8 cellular contexts compared by ENCODE assay signal in the genomic region with DNA sequence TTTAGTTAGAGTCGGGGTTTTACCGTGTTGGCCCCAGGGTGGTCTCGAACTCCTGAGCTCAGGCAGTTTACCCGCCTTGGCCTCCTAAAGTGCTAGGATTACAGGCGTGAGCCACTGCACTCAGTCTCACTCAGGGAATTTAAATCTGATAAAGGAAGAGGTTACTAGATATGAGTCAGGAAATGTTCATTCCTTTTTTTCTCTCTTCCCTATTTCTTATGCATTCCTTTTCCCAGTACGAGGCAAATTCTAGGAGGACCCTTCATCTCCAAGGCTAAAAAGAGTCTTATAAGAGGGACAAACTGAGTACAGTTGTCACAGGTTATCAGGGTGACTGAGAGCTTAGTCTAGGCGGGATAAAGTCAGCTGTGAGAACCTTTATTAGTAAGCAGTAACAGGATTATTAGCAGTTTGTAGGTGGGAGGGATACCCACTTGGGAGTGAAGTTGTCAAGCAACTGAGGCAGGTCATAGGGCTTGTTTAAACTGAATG. TPM values are rescaled to one million over a fixed set of nuclear protein-coding genes. Genes with fewer than 3 reads are reported as not detected.
A peak's percentile ranks its signal among the peaks of the same experiment; 100 is the strongest.
DNase-seq lines count a peak whose midpoint lies in the region; ATAC-seq and TF ChIP-seq lines count a peak whose summit lies in the region.

No MANE protein-coding gene starts in this region.

- H3K4me3 Mint-ChIP-seq in T-helper 17 cell, result no peak overlapping the region

- peak overlapping the region; percentile 62 for H3K27ac ChIP-seq in foreskin keratinocyte

- no peaks in the 10 kb centered on the region for H3K27me3 Mint-ChIP-seq in T-helper 17 cell

- H3K4me1 ChIP-seq in foreskin keratinocyte (peaks cover 44% of the 10 kb centered on the region), skeletal muscle satellite cell (ENCODE audit: control insufficient read depth, insufficient read depth, low read length) (peaks cover 26% of the 10 kb centered on the region)

- ATAC-seq in T-helper 17 cell (no peak), foreskin keratinocyte (peak; percentile 60), GM18907 (IDR thresholded peaks at IDR 0.05; ENCODE audit: unreplicated experiment) (no peak)

- H3K4me3 ChIP-seq in skeletal muscle satellite cell (ENCODE audit: low read length), result no peak overlapping the region

- DNase-seq in ELR (ENCODE audit: low read depth) (peak; percentile 93), T-helper 17 cell (no peak), foreskin keratinocyte (peak in 1 of 2 donors; percentile 75), midbrain (lab: John Stamatoyannopoulos, UW) (no peak), HuH-7.5 (ENCODE audit: low spot score) (no peak)
- no peak for DNase-seq in activated CD4-positive, alpha-beta T cell treated with anti-CD3 and anti-CD28 coated beads for 4 hours

- TF ChIP-seq CTCF in foreskin keratinocyte (conservative IDR thresholded peaks at IDR 0.05), result no peak

- H3K9ac ChIP-seq in skeletal muscle satellite cell (ENCODE audit: low read depth, low read length), result peak overlapping the region; percentile 9

- peaks cover 5% of the 10 kb centered on the region for H3K36me3 ChIP-seq in skeletal muscle satellite cell (ENCODE audit: insufficient read depth, low read length)

- peaks cover 38% of the 10 kb centered on the region for H3K4me1 Mint-ChIP-seq in T-helper 17 cell

- H3K27me3 ChIP-seq in foreskin keratinocyte, result no peaks in the 10 kb centered on the region
- no peaks in the 10 kb centered on the region for H3K27me3 ChIP-seq in skeletal muscle satellite cell (ENCODE audit: control insufficient read depth, insufficient read depth, low read length)

- H3K9me3 ChIP-seq in T-helper 17 cell (ENCODE audit: control insufficient read depth, low read length, poor library complexity, severe bottlenecking) (no peaks in the 10 kb centered on the region), skeletal muscle satellite cell (replicated peaks; ENCODE audit: low read length) (no peaks in the 10 kb centered on the region)

- H3K4me2 ChIP-seq in skeletal muscle satellite cell (ENCODE audit: low read length), result peak overlapping the region; percentile 45

- peak overlapping the region; percentile 98 for H3K27ac Mint-ChIP-seq in T-helper 17 cell

- H3K36me3 Mint-ChIP-seq in T-helper 17 cell (ENCODE audit: low read depth), result no peaks in the 10 kb centered on the region

RNA-seq across cellular contexts. Expression of gene MACF1, which starts 9.1 kb away (rescaled TPM):
- total RNA-seq in T-helper 17 cell, result 100 to 1,000 TPM; 510 to 525 TPM
- total RNA-seq in foreskin keratinocyte, result 138 and 151 TPM in 2 replicates
- polyA plus RNA-seq in foreskin keratinocyte, result 37.4 and 38.0 TPM in 2 replicates
- 124 and 151 TPM in 2 replicates for total RNA-seq in skeletal muscle satellite cell (2012; rRNA removed)
